8 cellular contexts compared by ENCODE assay signal in the genomic region with DNA sequence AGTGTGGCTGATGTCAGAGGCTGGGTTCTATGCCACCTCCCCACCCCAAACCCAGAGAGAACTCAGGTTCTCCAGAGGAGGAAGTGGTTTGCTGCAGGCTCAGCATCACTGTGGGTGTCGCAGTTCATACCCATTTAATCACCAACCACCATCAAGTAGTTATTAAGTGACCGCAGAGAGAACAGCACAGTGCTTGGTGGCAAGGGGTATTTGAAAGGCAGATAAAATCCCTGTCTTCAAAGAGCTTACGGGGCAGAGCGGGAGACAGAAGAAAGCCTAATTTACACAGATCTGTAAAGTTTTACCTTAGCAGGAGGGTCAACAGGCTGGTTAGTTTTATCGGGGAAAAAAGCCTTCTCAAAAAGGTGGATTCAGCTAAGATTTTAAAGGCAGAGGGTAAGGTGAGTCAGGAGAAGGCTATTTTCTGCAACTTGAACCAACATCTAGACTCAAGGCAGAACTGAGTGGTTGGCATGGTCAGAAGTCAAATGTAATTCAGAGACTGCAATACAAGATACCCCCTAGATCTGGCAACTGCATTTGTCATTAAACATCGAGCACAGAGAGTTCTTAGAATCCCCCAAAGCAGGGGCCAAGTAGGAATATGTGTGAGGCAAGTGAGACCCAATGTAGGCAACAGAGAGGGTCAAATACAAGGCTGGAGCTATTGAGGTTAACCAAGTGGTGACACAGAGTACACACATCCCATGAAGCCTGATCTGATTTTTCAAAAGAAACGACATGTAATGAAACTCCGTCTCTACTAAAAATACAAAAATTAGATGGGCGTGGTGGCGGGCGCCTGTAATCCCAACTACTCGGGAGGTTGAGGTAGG. TPM values are rescaled to one million over a fixed set of nuclear protein-coding genes. Genes with fewer than 3 reads are reported as not detected.
DNase-seq lines count a peak whose midpoint lies in the region; ATAC-seq and TF ChIP-seq lines count a peak whose summit lies in the region.

No MANE protein-coding gene starts in this region.

- peaks cover 83% of the 10 kb centered on the region for H3K4me1 Mint-ChIP-seq in CD8-positive, alpha-beta T cell (ENCODE audit: low read depth)
- H3K4me1 Mint-ChIP-seq in T-helper 1 cell treated with Interleukin-12 subunit alpha and Interleukin-12 subunit beta and Interleukin-4 antibody, amounts not matched to agents 30 μg/mL and 1 μg/mL, for 36 hours (ENCODE audit: low read depth), result peaks cover 72% of the 10 kb centered on the region
- peaks cover 86% of the 10 kb centered on the region for H3K4me1 Mint-ChIP-seq in activated naive CD8-positive, alpha-beta T cell (ENCODE audit: low read depth)

- H3K4me3 ChIP-seq in CD8-positive, alpha-beta T cell (ENCODE audit: low read depth, low read length), result peak overlapping the region; percentile 43

- H3K27ac Mint-ChIP-seq in CD8-positive, alpha-beta T cell, result peak overlapping the region; percentile 95
- peak overlapping the region; percentile 85 for H3K27ac Mint-ChIP-seq in T-helper 1 cell treated with Interleukin-12 subunit alpha and Interleukin-12 subunit beta and Interleukin-4 antibody, amounts not matched to agents 30 μg/mL and 1 μg/mL, for 36 hours
- peak overlapping the region; percentile 86 for H3K27ac Mint-ChIP-seq in activated naive CD8-positive, alpha-beta T cell

- H3K4me1 ChIP-seq in CD8-positive, alpha-beta T cell (ENCODE audit: insufficient read depth, low read length), result peaks cover 90% of the 10 kb centered on the region

- H3K4me3 Mint-ChIP-seq in CD8-positive, alpha-beta T cell, result peak overlapping the region; percentile 77
- peak overlapping the region; percentile 71 for H3K4me3 Mint-ChIP-seq in T-helper 1 cell treated with Interleukin-12 subunit alpha and Interleukin-12 subunit beta and Interleukin-4 antibody, amounts not matched to agents 30 μg/mL and 1 μg/mL, for 36 hours
- H3K4me3 Mint-ChIP-seq in activated naive CD8-positive, alpha-beta T cell, result peak overlapping the region; percentile 78

- H3K27me3 Mint-ChIP-seq in CD8-positive, alpha-beta T cell (ENCODE audit: low read depth), result no peaks in the 10 kb centered on the region
- H3K27me3 Mint-ChIP-seq in T-helper 1 cell treated with Interleukin-12 subunit alpha and Interleukin-12 subunit beta and Interleukin-4 antibody, amounts not matched to agents 30 μg/mL and 1 μg/mL, for 36 hours (ENCODE audit: low read depth), result no peaks in the 10 kb centered on the region
- no peaks in the 10 kb centered on the region for H3K27me3 Mint-ChIP-seq in activated naive CD8-positive, alpha-beta T cell

- intact Hi-C loops in CD8-positive, alpha-beta T cell (cut with DNase I, micrococcal nuclease), result loop anchor here (1.0 to 10.0 kb wide), 7 partner anchors 13 to 1045 kb away; partner anchors contain the start of genes PXN (in 2 of the 2), CAMKK2 (in 1 of the 2), RAB35 (in 1 of the 2) and RNU4-2 (in 1 of the 2)

- no peaks in the 10 kb centered on the region for H3K36me3 ChIP-seq in CD8-positive, alpha-beta T cell (ENCODE audit: insufficient read depth, low read length)

- no peaks in the 10 kb centered on the region for H3K9me3 Mint-ChIP-seq in CD8-positive, alpha-beta T cell
- H3K9me3 Mint-ChIP-seq in T-helper 1 cell treated with Interleukin-12 subunit alpha and Interleukin-12 subunit beta and Interleukin-4 antibody, amounts not matched to agents 30 μg/mL and 1 μg/mL, for 36 hours, result no peaks in the 10 kb centered on the region
- H3K9me3 Mint-ChIP-seq in activated naive CD8-positive, alpha-beta T cell (ENCODE audit: low read depth), result no peaks in the 10 kb centered on the region

- POLR2A ChIA-PET in CD8-positive, alpha-beta T cell (lab: Charles Lee), result interaction anchor here (2.0 to 10.7 kb wide), 5 partner anchors 12 to 51 kb away, joined by 5 to 81 read pairs (median 22); partner anchors contain the start of genes PXN, RNU4-1, RNU4-2 and RPLP0

- H3K27ac ChIP-seq in CD8-positive, alpha-beta T cell (ENCODE audit: low read depth, low read length), result peak overlapping the region; percentile 59

- CTCF ChIA-PET in CD8-positive, alpha-beta T cell (lab: Charles Lee), result interaction anchor here (0.8 to 13.6 kb wide), 7 partner anchors 10 to 51 kb away, joined by 3 to 193 read pairs (median 28); partner anchors contain the start of gene PXN

- peak; percentile 78 for ATAC-seq in CD8-positive, alpha-beta T cell

- no peak for TF ChIP-seq CTCF in CD8-positive, alpha-beta T cell (IDR thresholded peaks at IDR 0.05)

- peaks cover 23% of the 10 kb centered on the region for H3K36me3 Mint-ChIP-seq in CD8-positive, alpha-beta T cell
- H3K36me3 Mint-ChIP-seq in T-helper 1 cell treated with Interleukin-12 subunit alpha and Interleukin-12 subunit beta and Interleukin-4 antibody, amounts not matched to agents 30 μg/mL and 1 μg/mL, for 36 hours (ENCODE audit: low read depth), result peaks cover 54% of the 10 kb centered on the region
- H3K36me3 Mint-ChIP-seq in activated naive CD8-positive, alpha-beta T cell, result peaks cover 9% of the 10 kb centered on the region

- no peaks in the 10 kb centered on the region for H3K27me3 ChIP-seq in CD8-positive, alpha-beta T cell (ENCODE audit: insufficient read depth, low read length)

- H3K9me3 ChIP-seq in CD8-positive, alpha-beta T cell (ENCODE audit: low read length), result no peaks in the 10 kb centered on the region

- DNase-seq in CD8-positive, alpha-beta T cell, result peak; percentile 60 to 90 (median 75)
- peak; percentile 45 for DNase-seq in stimulated activated CD4-positive, alpha-beta T cell treated with anti-CD3 and anti-CD28 coated beads, Interleukin-12 subunit alpha, Interleukin-12 subunit beta, amount 100 ng/mL, for 4 hours
- no peak for DNase-seq in HPDE6-E6E7 (ENCODE audit: extremely low spot score)
- no peak for DNase-seq in COR-L47 (lab: John Stamatoyannopoulos, UW)
- no peak for DNase-seq in NCI-H2081 (lab: John Stamatoyannopoulos, UW)
- no peak for DNase-seq in hippocampal formation (lab: John Stamatoyannopoulos, UW)

RNA-seq across cellular contexts. Expression of gene PXN, which starts 13.2 kb away (rescaled TPM):
- 100 to 1,000 TPM; 170 to 171 TPM for total RNA-seq in CD8-positive, alpha-beta T cell

RNA-seq across cellular contexts. Expression of gene RNU4-2, which starts 39.4 kb away (rescaled TPM):
- total RNA-seq in CD8-positive, alpha-beta T cell, result 1,000 to 10,000 TPM; 6,214 to 6,704 TPM

RNA-seq across cellular contexts. Expression of gene RNU4-1, which starts 40.7 kb away (rescaled TPM):
- total RNA-seq in CD8-positive, alpha-beta T cell, result 1,000 to 10,000 TPM; 1,572 to 1,612 TPM

RNA-seq across cellular contexts. Expression of gene SIRT4, which starts 49.8 kb away (rescaled TPM):
- total RNA-seq in CD8-positive, alpha-beta T cell, result not detected

RNA-seq across cellular contexts. Expression of gene RPLP0, which starts 51.4 kb away (rescaled TPM):
- 1,000 to 10,000 TPM; 2,094 to 2,102 TPM for total RNA-seq in CD8-positive, alpha-beta T cell

Comparison
In these comparisons a context has a peak if more than half of its experiments do, and no peak if none do; other contexts are left out.
1. DNase-seq: peak in CD8-positive, alpha-beta T cell (7 of 7) and stimulated activated CD4-positive, alpha-beta T cell treated with anti-CD3 and anti-CD28 coated beads, Interleukin-12 subunit alpha, Interleukin-12 subunit beta, amount 100 ng/mL, for 4 hours (single experiment); none in HPDE6-E6E7 (single experiment), COR-L47 (single experiment), NCI-H2081 (0 of 2) and hippocampal formation (0 of 2).
2. Peak in every context shown above with its lines, with median percentiles within 50 percentile points of each other: H3K27ac Mint-ChIP-seq and H3K4me3 Mint-ChIP-seq.